17 cellular contexts compared by ENCODE assay signal in the genomic region with DNA sequence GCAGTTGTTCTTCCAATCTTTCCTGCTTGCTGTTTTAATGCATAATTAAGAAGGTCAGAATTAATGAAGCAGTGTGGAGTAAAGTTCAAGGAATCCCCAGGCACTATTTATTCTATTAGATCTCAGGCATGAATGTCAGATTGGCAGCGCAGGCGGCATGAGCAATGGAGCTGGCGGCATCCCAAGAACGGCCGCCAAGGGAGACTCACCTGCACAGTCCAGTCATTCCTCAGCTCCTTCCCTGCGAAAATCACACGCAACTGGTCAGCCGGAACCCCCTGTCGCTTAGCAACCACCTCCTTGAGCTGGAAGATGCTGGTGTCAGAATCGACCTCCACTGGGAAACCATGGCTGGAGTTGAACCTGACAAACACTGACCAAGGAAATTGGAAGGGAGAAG.
DNase-seq lines count a peak whose midpoint lies in the region; FAIRE-seq and TF ChIP-seq lines count a peak whose summit lies in the region.
"Had no signal": no experiment of that assay in that cellular context is flagged by ENCODE, and none has a peak within 500 bp of the region (broad histone marks: within the 10 kb centered on the region; RNA-seq: fewer than 3 reads in every experiment).

No MANE protein-coding gene starts in this region.

- CTCF ChIA-PET in RWPE1 (lab: Yijun Ruan, JAX), result no interaction called here

- intact Hi-C loops in kidney (cut with DNase I), result no loop called here

- H3K4me1 ChIP-seq in kidney (ENCODE audit: control insufficient read depth in 1 of 2, insufficient read depth in 1 of 2, low read depth in 1 of 2, low read length in 2 of 2), result no peaks in the 10 kb centered on the region
- H3K4me1 ChIP-seq: Caco-2, foreskin keratinocyte, prostate gland, suprapubic skin had no signal

- peaks cover 0 to 8% of the 10 kb centered on the region in 2 donors for H3K9me3 ChIP-seq in kidney (ENCODE audit: control insufficient read depth in 1 of 2, low read length in 2 of 2)
- H3K9me3 ChIP-seq: Caco-2, HAP-1, prostate gland, suprapubic skin had no signal

- TF ChIP-seq CTCF in RWPE1 (conservative IDR thresholded peaks at IDR 0.05; ENCODE audit: low read depth) (no peak), kidney (IDR thresholded peaks at IDR 0.05; ENCODE audit: borderline replicate concordance, extremely low read depth, insufficient read depth) (no peak), retinal pigment epithelial cell (conservative IDR thresholded peaks at IDR 0.05; ENCODE audit: low read depth, low read length) (no peak)

- no peak overlapping the region for H3K9ac ChIP-seq in kidney (ENCODE audit: low read length in 2 of 2)
- H3K9ac ChIP-seq: KMS-11 had no signal

- FAIRE-seq in kidney (lab: Jason Lieb, UNC), result peak; percentile 27

- H3K27ac ChIP-seq in RWPE1, result no peak overlapping the region
- peak overlapping the region in 1 of 2 donors; percentile 17 for H3K27ac ChIP-seq in kidney (ENCODE audit: low read depth in 2 of 2, low read length in 2 of 2)
- H3K27ac ChIP-seq: foreskin keratinocyte, KMS-11, prostate gland, suprapubic skin had no signal

- no peaks in the 10 kb centered on the region for H3K36me3 ChIP-seq in kidney (ENCODE audit: control insufficient read depth in 1 of 2, insufficient read depth in 2 of 2, low read length in 2 of 2)
- H3K36me3 ChIP-seq: HAP-1, prostate gland, suprapubic skin had no signal

- POLR2A ChIA-PET in RWPE1 (lab: Yijun Ruan, JAX; ENCODE audit: low non-redundant PET), result no interaction called here

- DNase-seq in M059J (ENCODE audit: low read depth), result peak; percentile 1
- DNase-seq in RWPE1 (ENCODE audit: low spot score), result peak; percentile 29
- peak; percentile 93 for DNase-seq in kidney
- DNase-seq in retinal pigment epithelial cell (ENCODE audit: low read depth), result peak; percentile 10
- DNase-seq in T-helper 1 cell, result no peak
- no peak for DNase-seq in putamen (ENCODE audit: low spot score)
- no peak for DNase-seq in SKM-1 (lab: John Stamatoyannopoulos, UW; ENCODE audit: unreplicated experiment)
- DNase-seq: activated naive CD4-positive, alpha-beta T cell treated with anti-CD3 and anti-CD28 coated beads, Interleukin-2, amount 50 U/mL, for 16 hours; activated T-cell treated with anti-CD3 and anti-CD28 coated beads, Interleukin-2, amount 50 U/mL, for 1 hour; foreskin keratinocyte; NCI-H1417 treated with DMSO at 0.1 percent for 48 hours had no signal

- H3K4me3 ChIP-seq in kidney (ENCODE audit: low read length in 2 of 2) (no peak overlapping the region), retinal pigment epithelial cell (ENCODE audit: low read length) (no peak overlapping the region)
- H3K4me3 ChIP-seq: HAP-1, lung, prostate gland, suprapubic skin had no signal

Comparison
In these comparisons a context has a peak if more than half of its experiments do, and no peak if none do; other contexts are left out.
1. DNase-seq: peak in M059J (single experiment), RWPE1 (single experiment), kidney (single experiment) and retinal pigment epithelial cell (single experiment); none in T-helper 1 cell (0 of 5), putamen (single experiment) and SKM-1 (single experiment).